ENCODE assay signal across 19 cellular contexts in the genomic region with DNA sequence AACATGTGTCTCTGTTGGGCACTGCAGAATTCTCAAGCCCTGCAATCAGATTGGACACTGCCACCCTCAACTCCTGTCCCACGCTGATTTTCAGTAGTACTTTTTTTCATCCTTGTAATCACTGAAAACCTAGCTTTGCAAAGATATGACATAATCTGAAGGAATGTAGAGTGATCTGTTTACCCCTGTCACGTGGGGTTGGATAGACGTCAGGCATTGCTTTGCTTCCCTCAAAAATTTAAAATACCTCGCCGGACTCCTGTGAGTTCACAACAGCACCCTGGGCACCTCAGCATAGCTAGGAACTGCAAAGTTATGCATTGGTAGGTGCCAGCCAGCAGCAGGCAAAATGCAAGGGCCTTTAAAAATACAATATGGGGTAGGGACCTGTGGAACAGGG.
DNase-seq lines count a peak whose midpoint lies in the region; FAIRE-seq and TF ChIP-seq lines count a peak whose summit lies in the region.
"Had no signal": no experiment of that assay in that cellular context is flagged by ENCODE, and none has a peak within 500 bp of the region (broad histone marks: within the 10 kb centered on the region; RNA-seq: fewer than 3 reads in every experiment).

No MANE protein-coding gene starts in this region.

- peak overlapping the region; percentile 17 for H3K4me2 ChIP-seq in astrocyte (ENCODE audit: low read length)
- H3K4me2 ChIP-seq in smooth muscle cell, result peak overlapping the region; percentile 28

- no peak overlapping the region for H3K4me3 Mint-ChIP-seq in astrocyte (ENCODE audit: unreplicated experiment)
- H3K4me3 Mint-ChIP-seq: activated naive CD4-positive, alpha-beta T cell treated with anti-CD3 and anti-CD28 coated beads for 36 hours; H9 had no signal

- DNase-seq in HS-27A (ENCODE audit: low read depth) (peak; percentile 77), astrocyte (ENCODE audit: low read depth) (peak; percentile 91), fibroblast of villous mesenchyme (ENCODE audit: low read depth) (peak; percentile 78), smooth muscle cell (lab: John Stamatoyannopoulos, UW; ENCODE audit: unreplicated experiment) (no peak), RPMI8226 (no peak), GF-D8 (lab: John Stamatoyannopoulos, UW) (no peak), H7 (no peak)
- DNase-seq: activated CD4-positive, alpha-beta T cell treated with anti-CD3 and anti-CD28 coated beads, Interleukin-2, amount 50 U/mL, for 4 hours; activated naive CD4-positive, alpha-beta T cell treated with anti-CD3 and anti-CD28 coated beads for 36 hours; activated T-cell treated with anti-CD3 and anti-CD28 coated beads for 4 hours; H9; Kasumi-1; left ventricle myocardium superior; NCI-H2171; ovary; Peyer's patch; stimulated activated CD4-positive, alpha-beta T cell treated with anti-CD3 and anti-CD28 coated beads, Interleukin-4, amount 100 ng/mL, for 24 hours; stimulated activated CD8-positive, alpha-beta memory T cell treated with anti-CD3 and anti-CD28 coated beads, Interleukin-4, amount 100 ng/mL, for 48 hours had no signal

- H3K9ac ChIP-seq in astrocyte (ENCODE audit: low read length), result peak overlapping the region; percentile 25
- H3K9ac ChIP-seq in smooth muscle cell (ENCODE audit: low read depth), result no peak overlapping the region

- H3K9me3 Mint-ChIP-seq in astrocyte (ENCODE audit: unreplicated experiment), result no peaks in the 10 kb centered on the region
- H3K9me3 Mint-ChIP-seq: activated naive CD4-positive, alpha-beta T cell treated with anti-CD3 and anti-CD28 coated beads for 36 hours; H9 had no signal

- H3K36me3 Mint-ChIP-seq in astrocyte (ENCODE audit: low read depth, unreplicated experiment), result peaks cover 4% of the 10 kb centered on the region

- no peaks in the 10 kb centered on the region for H3F3A ChIP-seq in smooth muscle cell (ENCODE audit: low read depth)

- H3K27ac ChIP-seq in astrocyte (ENCODE audit: low read depth, low read length) (peak overlapping the region; percentile 44), smooth muscle cell (ENCODE audit: low read depth) (no peak overlapping the region)
- H3K27ac ChIP-seq: cardiac muscle cell, ovary, Peyer's patch had no signal

- no peaks in the 10 kb centered on the region for H3K9me3 ChIP-seq in astrocyte (ENCODE audit: insufficient read depth, low read depth, low read length)
- H3K9me3 ChIP-seq in smooth muscle cell (replicated peaks; ENCODE audit: low read depth), result no peaks in the 10 kb centered on the region
- H3K9me3 ChIP-seq: ovary, Peyer's patch had no signal

- H4K20me1 ChIP-seq in astrocyte (ENCODE audit: insufficient read depth, low read length), result no peaks in the 10 kb centered on the region
- no peaks in the 10 kb centered on the region for H4K20me1 ChIP-seq in smooth muscle cell (ENCODE audit: low read depth)

- H3K27me3 Mint-ChIP-seq in astrocyte (ENCODE audit: low read depth, unreplicated experiment), result no peaks in the 10 kb centered on the region

- H3K79me2 ChIP-seq in astrocyte (ENCODE audit: insufficient read depth, low read length) (no peaks in the 10 kb centered on the region), smooth muscle cell (ENCODE audit: low read depth) (no peaks in the 10 kb centered on the region)

- no peaks in the 10 kb centered on the region for H3K27me3 ChIP-seq in astrocyte (ENCODE audit: insufficient read depth, low read length)
- H3K27me3 ChIP-seq in smooth muscle cell (ENCODE audit: low read depth), result no peaks in the 10 kb centered on the region
- no peaks in the 10 kb centered on the region for H3K27me3 ChIP-seq in H7 (ENCODE audit: control insufficient read depth, insufficient read depth, low read length)
- H3K27me3 ChIP-seq: cardiac muscle cell, ovary, Peyer's patch had no signal

- WGBS in smooth muscle cell (ENCODE audit: low lambda C conversion rate), result 43% methylated on average over 5 of the region's 5 CpGs

- H3K4me1 ChIP-seq in astrocyte (ENCODE audit: insufficient read depth, low read length) (peaks cover 30% of the 10 kb centered on the region), smooth muscle cell (ENCODE audit: low read depth) (no peaks in the 10 kb centered on the region)
- H3K4me1 ChIP-seq: Peyer's patch had no signal

- H3K4me3 ChIP-seq in astrocyte (ENCODE audit: insufficient read depth, low read depth, low read length) (no peak overlapping the region), fibroblast of villous mesenchyme (ENCODE audit: low read depth, low read length) (no peak overlapping the region), smooth muscle cell (no peak overlapping the region), H7 (ENCODE audit: insufficient read depth, low read depth, low read length) (no peak overlapping the region)
- H3K4me3 ChIP-seq: cardiac muscle cell, ovary, Peyer's patch had no signal

- TF ChIP-seq CTCF in astrocyte (IDR thresholded peaks at IDR 0.05; ENCODE audit: insufficient read depth, low read depth, low read length) (no peak), fibroblast of villous mesenchyme (IDR thresholded peaks at IDR 0.05; ENCODE audit: insufficient read depth, low read depth, low read length) (no peak), smooth muscle cell (IDR thresholded peaks at IDR 0.05; ENCODE audit: borderline replicate concordance, insufficient read depth, poor library complexity, severe bottlenecking) (no peak)

- H2AFZ ChIP-seq in astrocyte (ENCODE audit: low read depth, low read length), result no peak overlapping the region
- H2AFZ ChIP-seq in smooth muscle cell (ENCODE audit: low read depth), result no peak overlapping the region

- peak; percentile 23 for FAIRE-seq in astrocyte (lab: Jason Lieb, UNC)

- no peak overlapping the region for H3K27ac Mint-ChIP-seq in astrocyte (ENCODE audit: unreplicated experiment)
- H3K27ac Mint-ChIP-seq: activated naive CD4-positive, alpha-beta T cell treated with anti-CD3 and anti-CD28 coated beads for 36 hours; H9 had no signal

- peaks cover 10% of the 10 kb centered on the region for H3K4me1 Mint-ChIP-seq in astrocyte (ENCODE audit: low read depth, unreplicated experiment)

- no peaks in the 10 kb centered on the region for H3K36me3 ChIP-seq in astrocyte (ENCODE audit: insufficient read depth, low read length)
- H3K36me3 ChIP-seq in smooth muscle cell (ENCODE audit: low read depth), result no peaks in the 10 kb centered on the region
- no peaks in the 10 kb centered on the region for H3K36me3 ChIP-seq in H7 (replicated peaks; ENCODE audit: control insufficient read depth, insufficient read depth, low read length)
- H3K36me3 ChIP-seq: cardiac muscle cell, ovary, Peyer's patch had no signal

Comparison
In these comparisons a context has a peak if more than half of its experiments do, and no peak if none do; other contexts are left out.
1. DNase-seq: peak in HS-27A (single experiment), astrocyte (single experiment) and fibroblast of villous mesenchyme (single experiment); none in smooth muscle cell (single experiment), RPMI8226 (single experiment), GF-D8 (single experiment) and H7 (single experiment).